In genomic region chr14:81323621-81324400, GRCh38 we compare ENCODE assay signal across 10 cellular contexts.
DNase-seq lines count a peak whose midpoint lies in the region; ATAC-seq and TF ChIP-seq lines count a peak whose summit lies in the region.
"Had no signal": no experiment of that assay in that cellular context is flagged by ENCODE, and none has a peak within 500 bp of the region (broad histone marks: within the 10 kb centered on the region; RNA-seq: fewer than 3 reads in every experiment).

No MANE protein-coding gene starts in this region.

- no peaks in the 10 kb centered on the region for H3K9me3 ChIP-seq in HAP-1
- H3K9me3 ChIP-seq: gastroesophageal sphincter had no signal

- peak overlapping the region; percentile 97 for H3K27ac ChIP-seq in foreskin keratinocyte
- H3K27ac ChIP-seq: gastroesophageal sphincter had no signal

- peak; percentile 4 for TF ChIP-seq CTCF in foreskin keratinocyte (conservative IDR thresholded peaks at IDR 0.05)

- H3K4me3 ChIP-seq in HAP-1 = peak overlapping the region; percentile 12
- H3K4me3 ChIP-seq: gastroesophageal sphincter had no signal

- H3K27me3 ChIP-seq in HAP-1 (ENCODE audit: low read depth) (no peaks in the 10 kb centered on the region), foreskin keratinocyte (no peaks in the 10 kb centered on the region)

- ATAC-seq in foreskin keratinocyte (peak; percentile 93), sciatic nerve (peak; percentile 22), HG02623 (IDR thresholded peaks at IDR 0.05; ENCODE audit: unreplicated experiment) (no peak), HG03354 (IDR thresholded peaks at IDR 0.05; ENCODE audit: poor library complexity, severe bottlenecking, unreplicated experiment) (no peak), left lobe of liver (no peak)
- ATAC-seq: gastroesophageal sphincter had no signal

- H3K36me3 ChIP-seq in HAP-1 (replicated peaks) = no peaks in the 10 kb centered on the region
- H3K36me3 ChIP-seq: gastroesophageal sphincter had no signal

- DNase-seq in HAP-1 (ENCODE audit: low spot score in 2 of 2) = peak; percentile 73 to 74
- peak; percentile 84 for DNase-seq in NCI-H82 (lab: John Stamatoyannopoulos, UW)
- DNase-seq in foreskin keratinocyte = peak; percentile 74 to 86
- no peak for DNase-seq in sciatic nerve (ENCODE audit: low spot score)
- no peak for DNase-seq in stimulated activated CD8-positive, alpha-beta memory T cell treated with anti-CD3 and anti-CD28 coated beads, Interleukin-4, amount 100 ng/mL, for 48 hours
- no peak for DNase-seq in left lobe of liver (ENCODE audit: low spot score)
- DNase-seq: activated T-cell treated with anti-CD3 and anti-CD28 coated beads, Interleukin-2, amount 50 U/mL, for 48 hours had no signal

- in situ Hi-C loops in HAP-1 (cut with MboI; ENCODE audit: low sequenced_read_pairs) = no loop called here

- intact Hi-C loops in sciatic nerve (cut with DNase I) = loop anchor here (5.0 kb wide), 1 partner anchor 393 kb away; no protein-coding TSS in a partner anchor

- H3K4me1 ChIP-seq in HAP-1 (peaks cover 19% of the 10 kb centered on the region), foreskin keratinocyte (peaks cover 34% of the 10 kb centered on the region)
- H3K4me1 ChIP-seq: gastroesophageal sphincter had no signal

Comparison
In these comparisons a context has a peak if more than half of its experiments do, and no peak if none do; other contexts are left out.
1. DNase-seq: peak in HAP-1 (2 of 2), NCI-H82 (single experiment) and foreskin keratinocyte (2 of 2); none in sciatic nerve (single experiment), stimulated activated CD8-positive, alpha-beta memory T cell treated with anti-CD3 and anti-CD28 coated beads, Interleukin-4, amount 100 ng/mL, for 48 hours (single experiment) and left lobe of liver (single experiment).
2. ATAC-seq: peak in foreskin keratinocyte (single experiment) and sciatic nerve (single experiment); none in HG02623 (single experiment), HG03354 (single experiment) and left lobe of liver (single experiment).